In genomic region chr2:158973111-158973510, GRCh38 we compare ENCODE assay signal across 1 cellular context.
TF ChIP-seq lines count a peak whose summit lies in the region.

No MANE protein-coding gene starts in this region.

TF ChIP-seq in A549, 52 proteins besides CTCF, POLR2A, EP300 and RAD21 (continued from another document):
- TF ChIP-seq REST (IDR thresholded peaks at IDR 0.05) = no peak
- TF ChIP-seq EHMT2 (IDR thresholded peaks at IDR 0.05; ENCODE audit: low read depth) = no peak
- no peak for TF ChIP-seq RARB (CRISPR knock-in tag; IDR thresholded peaks at IDR 0.05)
- no peak for TF ChIP-seq TP53 (CRISPR knock-in tag; IDR thresholded peaks at IDR 0.05)
- no peak for TF ChIP-seq HDAC2 (IDR thresholded peaks at IDR 0.05)
- no peak for TF ChIP-seq MAFK (IDR thresholded peaks at IDR 0.05; ENCODE audit: partially characterized antibody)
- TF ChIP-seq E2F6 (IDR thresholded peaks at IDR 0.05; ENCODE audit: borderline replicate concordance, low read depth) = no peak
- TF ChIP-seq CBX8 (IDR thresholded peaks at IDR 0.05) = no peak
- TF ChIP-seq RFX5 (IDR thresholded peaks at IDR 0.05) = no peak
- TF ChIP-seq ELK1 (IDR thresholded peaks at IDR 0.05; ENCODE audit: low read depth, low read length) = no peak
TF ChIP-seq in A549: peak in this region for 0.
